6 cellular contexts compared by ENCODE assay signal in the genomic region with DNA sequence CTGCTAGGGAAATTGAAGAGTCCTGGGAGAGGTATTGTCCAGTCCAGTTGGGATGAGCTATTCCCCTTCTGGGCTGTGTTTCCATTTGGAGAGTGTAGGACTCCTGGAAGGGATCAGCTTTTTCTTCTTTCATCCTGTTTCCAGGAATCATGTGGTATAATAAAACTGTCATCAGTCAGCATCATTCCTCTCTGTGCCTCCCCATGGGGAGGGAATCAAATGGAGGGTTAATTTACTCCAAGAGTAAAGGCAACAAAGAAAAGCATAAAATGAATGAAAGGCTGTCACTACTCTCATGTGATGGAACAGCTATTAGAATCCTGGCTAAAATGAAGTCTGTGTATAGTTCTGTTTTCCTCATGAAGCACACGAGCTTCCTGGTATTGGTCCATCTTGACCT.
"Had no signal": no experiment of that assay in that cellular context is flagged by ENCODE, and none has a peak within 500 bp of the region (broad histone marks: within the 10 kb centered on the region; RNA-seq: fewer than 3 reads in every experiment).

No MANE protein-coding gene starts in this region.

- H3K4me3 ChIP-seq: GM23338 had no signal

- H3K27me3 Mint-ChIP-seq: IgD-negative memory B cell had no signal

- H3K27ac Mint-ChIP-seq: GM23338, H9 had no signal

- H3K36me3 Mint-ChIP-seq: IgD-negative memory B cell had no signal

- H3K4me2 ChIP-seq: GM23338 had no signal

- H3K4me3 Mint-ChIP-seq: GM23338, H9, IgD-negative memory B cell had no signal

- H3K27ac ChIP-seq: HL-60 had no signal

- H3K9me3 Mint-ChIP-seq: GM23338, H9 had no signal

- ATAC-seq: GM23338, HepG2 had no signal

- H2AFZ ChIP-seq: GM23338 had no signal

- H3K4me1 Mint-ChIP-seq: H9, IgD-negative memory B cell had no signal

- DNase-seq: H9, HCEC 1CT had no signal
